In the genomic region with DNA sequence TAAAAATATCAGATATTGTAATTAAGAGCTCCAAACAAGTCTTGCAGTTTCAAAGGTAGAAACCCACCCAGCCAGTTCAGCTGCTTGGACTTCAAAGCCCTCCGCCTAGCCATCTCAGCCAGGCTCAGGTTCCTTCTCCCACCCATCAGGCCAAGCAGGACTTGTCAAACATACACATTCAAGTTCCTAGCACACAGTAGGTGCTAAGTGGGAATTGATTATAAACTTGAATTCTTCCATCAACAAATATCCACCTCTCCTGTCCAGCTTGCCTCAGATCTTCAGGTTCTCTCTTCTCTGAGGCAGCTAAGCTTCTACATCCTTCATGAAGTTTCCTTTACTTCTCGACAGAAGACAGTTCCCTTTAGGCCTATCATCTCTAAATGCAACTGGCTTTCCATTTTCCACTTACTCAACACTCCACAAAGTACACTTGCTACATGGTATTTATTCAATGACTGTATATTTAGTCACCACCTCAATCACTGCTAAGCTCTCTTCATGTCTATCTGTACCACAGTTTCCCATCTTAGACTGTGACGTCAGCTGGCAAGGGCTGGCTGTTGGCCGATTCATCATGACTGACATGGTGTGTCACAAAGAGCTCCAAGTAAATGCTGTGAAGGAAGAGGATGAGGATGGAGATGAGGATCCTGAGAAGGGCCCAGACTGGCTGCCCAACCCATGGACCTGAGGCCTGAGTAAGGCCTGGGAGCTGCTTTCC, we compare ENCODE assay signal across 2 cellular contexts.
TF ChIP-seq lines count a peak whose summit lies in the region.

No MANE protein-coding gene starts in this region.

TF ChIP-seq in SK-N-SH, 30 proteins besides CTCF, POLR2A, EP300 and RAD21 (continued from another document):
- TF ChIP-seq, protein P1, sequence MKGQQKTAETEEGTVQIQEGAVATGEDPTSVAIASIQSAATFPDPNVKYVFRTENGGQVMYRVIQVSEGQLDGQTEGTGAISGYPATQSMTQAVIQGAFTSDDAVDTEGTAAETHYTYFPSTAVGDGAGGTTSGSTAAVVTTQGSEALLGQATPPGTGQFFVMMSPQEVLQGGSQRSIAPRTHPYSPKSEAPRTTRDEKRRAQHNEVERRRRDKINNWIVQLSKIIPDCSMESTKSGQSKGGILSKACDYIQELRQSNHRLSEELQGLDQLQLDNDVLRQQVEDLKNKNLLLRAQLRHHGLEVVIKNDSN (IDR thresholded peaks at IDR 0.05; ENCODE audit: borderline replicate concordance, low read depth): no peak
- TF ChIP-seq, protein P2, sequence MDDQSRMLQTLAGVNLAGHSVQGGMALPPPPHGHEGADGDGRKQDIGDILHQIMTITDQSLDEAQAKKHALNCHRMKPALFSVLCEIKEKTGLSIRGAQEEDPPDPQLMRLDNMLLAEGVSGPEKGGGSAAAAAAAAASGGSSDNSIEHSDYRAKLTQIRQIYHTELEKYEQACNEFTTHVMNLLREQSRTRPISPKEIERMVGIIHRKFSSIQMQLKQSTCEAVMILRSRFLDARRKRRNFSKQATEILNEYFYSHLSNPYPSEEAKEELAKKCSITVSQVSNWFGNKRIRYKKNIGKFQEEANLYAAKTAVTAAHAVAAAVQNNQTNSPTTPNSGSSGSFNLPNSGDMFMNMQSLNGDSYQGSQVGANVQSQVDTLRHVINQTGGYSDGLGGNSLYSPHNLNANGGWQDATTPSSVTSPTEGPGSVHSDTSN (IDR thresholded peaks at IDR 0.05): peak; percentile 69
- TF ChIP-seq JUND (IDR thresholded peaks at IDR 0.05) (0 out of 2 replicates have a peak, but pooled peaks have one; percentile 17), GATA2 (CRISPR knock-in tag; IDR thresholded peaks at IDR 0.05) (no peak), POLR2AphosphoS5 (IDR thresholded peaks at IDR 0.05; ENCODE audit: low read depth, low read length) (no peak), RXRA (IDR thresholded peaks at IDR 0.05; ENCODE audit: borderline replicate concordance, low read depth) (no peak), FOSL2 (IDR thresholded peaks at IDR 0.05; ENCODE audit: borderline replicate concordance, low read depth) (peak; percentile 25; the same call in 1 of the 2 replicates), ELF1 (IDR thresholded peaks at IDR 0.05) (no peak), YY1 (IDR thresholded peaks at IDR 0.05; ENCODE audit: low read depth) (no peak), TEAD4 (IDR thresholded peaks at IDR 0.05; ENCODE audit: borderline replicate concordance, insufficient read depth) (no peak)

TF ChIP-seq in SK-N-SH treated with all-trans-retinoic acid at 6 μM for 48 hours, 23 proteins besides CTCF, POLR2A, EP300 and RAD21 (continued from another document):
- TF ChIP-seq, protein P3, sequence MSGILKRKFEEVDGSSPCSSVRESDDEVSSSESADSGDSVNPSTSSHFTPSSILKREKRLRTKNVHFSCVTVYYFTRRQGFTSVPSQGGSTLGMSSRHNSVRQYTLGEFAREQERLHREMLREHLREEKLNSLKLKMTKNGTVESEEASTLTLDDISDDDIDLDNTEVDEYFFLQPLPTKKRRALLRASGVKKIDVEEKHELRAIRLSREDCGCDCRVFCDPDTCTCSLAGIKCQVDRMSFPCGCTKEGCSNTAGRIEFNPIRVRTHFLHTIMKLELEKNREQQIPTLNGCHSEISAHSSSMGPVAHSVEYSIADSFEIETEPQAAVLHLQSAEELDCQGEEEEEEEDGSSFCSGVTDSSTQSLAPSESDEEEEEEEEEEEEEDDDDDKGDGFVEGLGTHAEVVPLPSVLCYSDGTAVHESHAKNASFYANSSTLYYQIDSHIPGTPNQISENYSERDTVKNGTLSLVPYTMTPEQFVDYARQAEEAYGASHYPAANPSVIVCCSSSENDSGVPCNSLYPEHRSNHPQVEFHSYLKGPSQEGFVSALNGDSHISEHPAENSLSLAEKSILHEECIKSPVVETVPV (CRISPR knock-in tag; IDR thresholded peaks at IDR 0.05): no peak
- TF ChIP-seq ZFP3 (CRISPR knock-in tag; IDR thresholded peaks at IDR 0.05): no peak
- no peak for TF ChIP-seq ZNF70 (CRISPR knock-in tag; IDR thresholded peaks at IDR 0.05)
- no peak for TF ChIP-seq CSDC2 (CRISPR knock-in tag; IDR thresholded peaks at IDR 0.05)
- no peak for TF ChIP-seq GLIS3 (CRISPR knock-in tag; IDR thresholded peaks at IDR 0.05)
- no peak for TF ChIP-seq ESRRG (CRISPR knock-in tag; IDR thresholded peaks at IDR 0.05)
- no peak for TF ChIP-seq ARNTL (CRISPR knock-in tag; IDR thresholded peaks at IDR 0.05; ENCODE audit: borderline replicate concordance, low read depth)
- no peak for TF ChIP-seq TCF4 (CRISPR knock-in tag; IDR thresholded peaks at IDR 0.05; ENCODE audit: borderline replicate concordance)
